Comparison of ENCODE assay signal across 8 cellular contexts in genomic region chr3:184710870-184711365, GRCh38. TPM values are rescaled to one million over a fixed set of nuclear protein-coding genes. Genes with fewer than 3 reads are reported as not detected.
DNase-seq lines count a peak whose midpoint lies in the region; ATAC-seq, FAIRE-seq and TF ChIP-seq lines count a peak whose summit lies in the region.

No MANE protein-coding gene starts in this region.

- DNase-seq in A549 (ENCODE audit: low read depth in 1 of 2, low spot score in 1 of 2) (peak in 1 of 2 experiments; percentile 11), GM18507 (ENCODE audit: extremely low spot score, insufficient read length, low read depth) (peak; percentile 43), Peyer's patch (peak in 2 of 3 donors; percentile 57 to 69), colonic mucosa (peak; percentile 33), mesenchymal stem cell (peak; percentile 28), tibial artery (no peak)
- no peak for DNase-seq in central memory CD4-positive, alpha-beta T cell

- no peaks in the 10 kb centered on the region for H3K36me3 ChIP-seq in Peyer's patch
- no peaks in the 10 kb centered on the region for H3K36me3 ChIP-seq in colonic mucosa
- H3K36me3 ChIP-seq in mesenchymal stem cell (ENCODE audit: control insufficient read depth in 1 of 2, insufficient read depth in 2 of 2, low read depth in 1 of 2, low read length in 2 of 2): peaks cover 6 to 23% of the 10 kb centered on the region in 2 experiments
- peaks cover 0 to 12% (median 0%) of the 10 kb centered on the region in 3 donors for H3K36me3 ChIP-seq in tibial artery

- no peak for TF ChIP-seq CTCF in A549 (IDR thresholded peaks at IDR 0.05)
- no peak for TF ChIP-seq CTCF in Peyer's patch (IDR thresholded peaks at IDR 0.05)
- TF ChIP-seq CTCF in colonic mucosa (IDR thresholded peaks at IDR 0.05): no peak
- TF ChIP-seq CTCF in tibial artery (IDR thresholded peaks at IDR 0.05): no peak

- TF ChIP-seq RAD21 in A549 (conservative IDR thresholded peaks at IDR 0.05 in 1 of 2, IDR thresholded peaks at IDR 0.05 in 1 of 2): no peak

- H3K14ac ChIP-seq in mesenchymal stem cell (ENCODE audit: low read length in 2 of 2): peak overlapping the region in 1 of 2 experiments; percentile 93

- H3K4me1 ChIP-seq in A549: peaks cover 6% of the 10 kb centered on the region; the same call in 1 of the 3 replicates
- H3K4me1 ChIP-seq in Peyer's patch: peaks cover 0 to 13% (median 4%) of the 10 kb centered on the region in 4 donors
- H3K4me1 ChIP-seq in colonic mucosa: peaks cover 14% of the 10 kb centered on the region
- H3K4me1 ChIP-seq in mesenchymal stem cell (ENCODE audit: control insufficient read depth, insufficient read depth, low read depth, low read length): peaks cover 6% of the 10 kb centered on the region
- H3K4me1 ChIP-seq in tibial artery: peaks cover 0 to 24% (median 17%) of the 10 kb centered on the region in 4 donors

- H2BK5ac ChIP-seq in mesenchymal stem cell (ENCODE audit: low read depth, low read length, poor library complexity, severe bottlenecking): peak overlapping the region; percentile 39

- H2AK5ac ChIP-seq in mesenchymal stem cell (ENCODE audit: low read length, severe bottlenecking): no peak overlapping the region

- TF ChIP-seq POLR2A in A549 (IDR thresholded peaks at IDR 0.05; ENCODE audit: low read length) (no peak), Peyer's patch (IDR thresholded peaks at IDR 0.05) (no peak)

- intact Hi-C loops in colonic mucosa (cut with DNase I) (loop anchor here (5.0 kb wide), 1 partner anchor 144 kb away; no protein-coding TSS in a partner anchor), tibial artery (cut with DNase I; ENCODE audit: low total_unique reads) (loop anchor here (5.0 kb wide), 1 partner anchor 144 kb away; no protein-coding TSS in a partner anchor)

- peak overlapping the region in 1 of 2 experiments; percentile 99 for H3K23ac ChIP-seq in mesenchymal stem cell (ENCODE audit: low read length in 2 of 2)

- ATAC-seq in A549 (peak in 1 of 2 experiments; percentile 34; a peak in 3 of 6 replicates), HG02973 (IDR thresholded peaks at IDR 0.05; ENCODE audit: unreplicated experiment) (peak; percentile 52)

- H4K8ac ChIP-seq in mesenchymal stem cell (ENCODE audit: low read length): peak overlapping the region; percentile 99

- H3K79me1 ChIP-seq in mesenchymal stem cell (replicated peaks; ENCODE audit: low read length, poor library complexity, severe bottlenecking): peaks cover 31% of the 10 kb centered on the region

- WGBS in A549 (ENCODE audit: missing lambda C conversion rate): 15% methylated on average over 8 of the region's 13 CpGs
- 27% methylated on average over 13 of the region's 13 CpGs for WGBS in mesenchymal stem cell

- CTCF ChIA-PET in A549 (lab: Yijun Ruan, JAX): interaction anchor here (0.9 to 2.3 kb wide), 2 partner anchors 60 to 150 kb away, joined by 3 to 5 read pairs; no protein-coding TSS in a partner anchor

- FAIRE-seq in A549 (lab: Jason Lieb, UNC): no peak
- FAIRE-seq in GM18507 (lab: Jason Lieb, UNC): peak; percentile 56

- H3K9ac ChIP-seq in colonic mucosa (ENCODE audit: low read depth in 2 of 2, low read length in 2 of 2) (peak overlapping the region; percentile 79 to 89), mesenchymal stem cell (ENCODE audit: low read length) (peak overlapping the region; percentile 85)

- peak overlapping the region; percentile 16 for H2AFZ ChIP-seq in mesenchymal stem cell (ENCODE audit: low read depth, low read length)

- no peak for TF ChIP-seq EP300 in A549 (IDR thresholded peaks at IDR 0.05)

- H3K27ac ChIP-seq in A549 (peak overlapping the region; percentile 90 to 97), Peyer's patch (peak overlapping the region; percentile 90 to 93 (median 91)), colonic mucosa (peak overlapping the region; percentile 79), mesenchymal stem cell (ENCODE audit: low read length, poor library complexity, severe bottlenecking) (peak overlapping the region; percentile 50), tibial artery (peak overlapping the region; percentile 82 to 99)

- peak overlapping the region; percentile 77 for H3K4me2 ChIP-seq in A549
- H3K4me2 ChIP-seq in mesenchymal stem cell (ENCODE audit: low read length, poor library complexity, severe bottlenecking): peak overlapping the region; percentile 51

- H3K9me3 ChIP-seq in A549: no peaks in the 10 kb centered on the region
- H3K9me3 ChIP-seq in Peyer's patch: no peaks in the 10 kb centered on the region
- no peaks in the 10 kb centered on the region for H3K9me3 ChIP-seq in colonic mucosa
- H3K9me3 ChIP-seq in mesenchymal stem cell (ENCODE audit: control insufficient read depth, low read length): no peaks in the 10 kb centered on the region
- no peaks in the 10 kb centered on the region for H3K9me3 ChIP-seq in tibial artery

- peak overlapping the region; percentile 78 to 99 for H3K18ac ChIP-seq in mesenchymal stem cell (ENCODE audit: low read depth in 1 of 2, low read length in 2 of 2)

- peak overlapping the region; percentile 75 for H3K4me3 ChIP-seq in A549
- H3K4me3 ChIP-seq in Peyer's patch: peak overlapping the region; percentile 82 to 92 (median 86)
- peak overlapping the region; percentile 77 for H3K4me3 ChIP-seq in colonic mucosa
- H3K4me3 ChIP-seq in mesenchymal stem cell (ENCODE audit: insufficient read depth in 1 of 2, low read depth in 1 of 2, low read length in 2 of 2): peak overlapping the region; percentile 69 to 92
- H3K4me3 ChIP-seq in tibial artery: peak overlapping the region; percentile 60 to 96

- peak overlapping the region; percentile 7 for H2BK120ac ChIP-seq in mesenchymal stem cell (ENCODE audit: low read depth, low read length)

- peak overlapping the region in 1 of 2 experiments; percentile 95 for H3K4ac ChIP-seq in mesenchymal stem cell (ENCODE audit: low read depth in 1 of 2, low read length in 2 of 2)

- H3K27me3 ChIP-seq in Peyer's patch (no peaks in the 10 kb centered on the region), colonic mucosa (no peaks in the 10 kb centered on the region), mesenchymal stem cell (ENCODE audit: control insufficient read depth in 1 of 2, insufficient read depth in 1 of 2, low read length in 2 of 2) (no peaks in the 10 kb centered on the region), tibial artery (no peaks in the 10 kb centered on the region)

- H2BK15ac ChIP-seq in mesenchymal stem cell (ENCODE audit: low read depth, poor library complexity, severe bottlenecking): no peak overlapping the region

- H4K91ac ChIP-seq in mesenchymal stem cell (ENCODE audit: low read length): no peak overlapping the region

- POLR2A ChIA-PET in A549 (lab: Yijun Ruan, JAX): interaction anchor here (0.6 to 2.0 kb wide), 4 partner anchors 13 to 150 kb away, joined by 3 to 9 read pairs (median 6); partner anchors contain the start of gene EPHB3

- H2BK12ac ChIP-seq in mesenchymal stem cell (ENCODE audit: low read length in 2 of 2): peak overlapping the region in 1 of 2 experiments; percentile 92

TF ChIP-seq in A549, 52 proteins besides CTCF, POLR2A, EP300 and RAD21:
- no peak for TF ChIP-seq FOSL2 (IDR thresholded peaks at IDR 0.05)
- TF ChIP-seq FOSL2 (CRISPR knock-in tag; IDR thresholded peaks at IDR 0.05): no peak
- no peak for TF ChIP-seq GATA3 (IDR thresholded peaks at IDR 0.05; ENCODE audit: borderline replicate concordance)
- TF ChIP-seq NR3C1 (IDR thresholded peaks at IDR 0.05): no peak
- TF ChIP-seq MYC (IDR thresholded peaks at IDR 0.05; ENCODE audit: borderline replicate concordance, low read length): no peak
- TF ChIP-seq SREBF2 (IDR thresholded peaks at IDR 0.05): no peak
- TF ChIP-seq EHMT2 (IDR thresholded peaks at IDR 0.05; ENCODE audit: low read depth): no peak
- TF ChIP-seq ZNF302 (CRISPR knock-in tag; IDR thresholded peaks at IDR 0.05): no peak
- TF ChIP-seq, protein P1, sequence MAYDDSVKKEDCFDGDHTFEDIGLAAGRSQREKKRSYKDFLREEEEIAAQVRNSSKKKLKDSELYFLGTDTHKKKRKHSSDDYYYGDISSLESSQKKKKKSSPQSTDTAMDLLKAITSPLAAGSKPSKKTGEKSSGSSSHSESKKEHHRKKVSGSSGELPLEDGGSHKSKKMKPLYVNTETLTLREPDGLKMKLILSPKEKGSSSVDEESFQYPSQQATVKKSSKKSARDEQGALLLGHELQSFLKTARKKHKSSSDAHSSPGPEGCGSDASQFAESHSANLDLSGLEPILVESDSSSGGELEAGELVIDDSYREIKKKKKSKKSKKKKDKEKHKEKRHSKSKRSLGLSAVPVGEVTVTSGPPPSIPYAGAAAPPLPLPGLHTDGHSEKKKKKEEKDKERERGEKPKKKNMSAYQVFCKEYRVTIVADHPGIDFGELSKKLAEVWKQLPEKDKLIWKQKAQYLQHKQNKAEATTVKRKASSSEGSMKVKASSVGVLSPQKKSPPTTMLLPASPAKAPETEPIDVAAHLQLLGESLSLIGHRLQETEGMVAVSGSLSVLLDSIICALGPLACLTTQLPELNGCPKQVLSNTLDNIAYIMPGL (CRISPR knock-in tag; IDR thresholded peaks at IDR 0.05; ENCODE audit: borderline replicate concordance): no peak
- TF ChIP-seq JUNB (IDR thresholded peaks at IDR 0.05): no peak
- TF ChIP-seq BCL3 (IDR thresholded peaks at IDR 0.05): no peak
- TF ChIP-seq NFE2L2 (conservative IDR thresholded peaks at IDR 0.05; ENCODE audit: low read length): no peak
- no peak for TF ChIP-seq RNF2 (IDR thresholded peaks at IDR 0.05; ENCODE audit: borderline replicate concordance, low read depth)

RNA-seq across cellular contexts. Expression of gene MAGEF1, which starts 0.9 kb away (rescaled TPM):
- polyA plus RNA-seq in A549 (2011; rRNA removed) (13.9 and 19.6 TPM in 2 replicates), A549 (2017; fragmentation: RNase III; extraction: RNeasy Plus Mini Kit Qiagen cat#74134 plus additional on column Dnase treatment) (26.3 to 30.8 TPM (median 29.9 TPM) in 3 replicates)
- polyA plus RNA-seq in A549 (2012; cell fraction: cytosol; rRNA removed): 20.1 and 21.7 TPM in 2 replicates
- 9.2 and 9.6 TPM in 2 replicates for polyA plus RNA-seq in A549 (2012; cell fraction: nucleus; rRNA removed)
- 3.9 and 4.8 TPM in 2 replicates for polyA minus RNA-seq in A549 (2011; rRNA and poly(A)+ RNA removed)
- total RNA-seq in Peyer's patch (10 to 100 TPM in 3 of 4 donors, 1 to 10 TPM in 1; 5.4 to 12.4 (median 11.7) TPM), colonic mucosa (10 to 100 TPM; 28.3 to 42.6 TPM)
- polyA plus RNA-seq in mesenchymal stem cell (2013, experiment 1 of 2): 21.2 TPM
- 22.4 TPM for polyA plus RNA-seq in mesenchymal stem cell (2013, experiment 2 of 2)

Comparison
In these comparisons a context has a peak if more than half of its experiments do, and no peak if none do; other contexts are left out.
1. DNase-seq: peak in GM18507 (single experiment), Peyer's patch (2 of 3), colonic mucosa (single experiment) and mesenchymal stem cell (single experiment); none in tibial artery (0 of 2) and central memory CD4-positive, alpha-beta T cell (single experiment).
2. Peak in every context shown above with its lines, with median percentiles within 50 percentile points of each other: H3K27ac ChIP-seq and H3K4me3 ChIP-seq.